10 cellular contexts compared by ENCODE assay signal in genomic region chr3:138578141-138578540, GRCh38. TPM values are rescaled to one million over a fixed set of nuclear protein-coding genes. Genes with fewer than 3 reads are reported as not detected.
DNase-seq lines count a peak whose midpoint lies in the region; ATAC-seq lines count a peak whose summit lies in the region.
"Had no signal": no experiment of that assay in that cellular context is flagged by ENCODE, and none has a peak within 500 bp of the region (broad histone marks: within the 10 kb centered on the region; RNA-seq: fewer than 3 reads in every experiment).

No MANE protein-coding gene starts in this region.

- peaks cover 24% of the 10 kb centered on the region for H3K4me1 Mint-ChIP-seq in activated CD4-positive, alpha-beta T cell treated with anti-CD3 and anti-CD28 coated beads for 36 hours
- peaks cover 31% of the 10 kb centered on the region for H3K4me1 Mint-ChIP-seq in stimulated activated memory B cell treated with anti-CD40 and anti-IgM and Interleukin-4, amounts not matched to agents 10 μg/mL and 1 μg/mL and 100 μg/mL, for 72 hours

- no peak overlapping the region for H3K27ac Mint-ChIP-seq in activated CD4-positive, alpha-beta T cell treated with anti-CD3 and anti-CD28 coated beads for 36 hours
- no peak overlapping the region for H3K27ac Mint-ChIP-seq in stimulated activated memory B cell treated with anti-CD40 and anti-IgM and Interleukin-4, amounts not matched to agents 10 μg/mL and 1 μg/mL and 100 μg/mL, for 72 hours

- POLR2A ChIA-PET in activated CD4-positive, alpha-beta T cell treated with anti-CD3 and anti-CD28 coated beads for 36 hours (lab: Charles Lee) = no interaction called here

- CTCF ChIA-PET in activated CD4-positive, alpha-beta T cell treated with anti-CD3 and anti-CD28 coated beads for 36 hours (lab: Charles Lee) = no interaction called here

- H3K36me3 Mint-ChIP-seq in activated CD4-positive, alpha-beta T cell treated with anti-CD3 and anti-CD28 coated beads for 36 hours (ENCODE audit: low read depth) = peaks cover 24% of the 10 kb centered on the region
- H3K36me3 Mint-ChIP-seq in stimulated activated memory B cell treated with anti-CD40 and anti-IgM and Interleukin-4, amounts not matched to agents 10 μg/mL and 1 μg/mL and 100 μg/mL, for 72 hours = peaks cover 40% of the 10 kb centered on the region

- intact Hi-C loops in activated CD4-positive, alpha-beta T cell treated with anti-CD3 and anti-CD28 coated beads for 36 hours (cut with DNase I, micrococcal nuclease) = no loop called here

- H3K9me3 ChIP-seq in KOPT-K1 (ENCODE audit: insufficient read depth, low read length, poor library complexity, severe bottlenecking) = peaks cover 11% of the 10 kb centered on the region
- H3K9me3 ChIP-seq: adrenal gland had no signal

- H3K27me3 Mint-ChIP-seq in activated CD4-positive, alpha-beta T cell treated with anti-CD3 and anti-CD28 coated beads for 36 hours = no peaks in the 10 kb centered on the region
- H3K27me3 Mint-ChIP-seq in stimulated activated memory B cell treated with anti-CD40 and anti-IgM and Interleukin-4, amounts not matched to agents 10 μg/mL and 1 μg/mL and 100 μg/mL, for 72 hours = no peaks in the 10 kb centered on the region

- ATAC-seq in activated CD4-positive, alpha-beta T cell treated with anti-CD3 and anti-CD28 coated beads for 36 hours = peak; percentile 65
- peak; percentile 79 for ATAC-seq in HG02610 (IDR thresholded peaks at IDR 0.05; ENCODE audit: unreplicated experiment)
- peak; percentile 94 for ATAC-seq in stimulated activated memory B cell treated with anti-CD40 and anti-IgM and Interleukin-4, amounts not matched to agents 10 μg/mL and 1 μg/mL and 100 μg/mL, for 72 hours

- no peak for DNase-seq in activated CD4-positive, alpha-beta T cell treated with anti-CD3 and anti-CD28 coated beads for 36 hours
- DNase-seq in activated CD4-positive, alpha-beta T cell treated with anti-CD3 and anti-CD28 coated beads for 1 hour = no peak
- DNase-seq in DMS153 treated with DMSO at 0.1 percent for 48 hours (lab: John Stamatoyannopoulos, UW; ENCODE audit: unreplicated experiment) (no peak), DMS53 treated with DMSO at 0.1 percent for 48 hours (lab: John Stamatoyannopoulos, UW; ENCODE audit: unreplicated experiment) (no peak), NK-92 (lab: John Stamatoyannopoulos, UW; ENCODE audit: unreplicated experiment) (no peak)
- DNase-seq: adrenal gland, MV-4-11 had no signal

- H3K27ac ChIP-seq in KOPT-K1 (ENCODE audit: low read depth, low read length, poor library complexity, severe bottlenecking) = peak overlapping the region; percentile 92
- H3K27ac ChIP-seq: adrenal gland had no signal

- no peak overlapping the region for H3K4me3 Mint-ChIP-seq in activated CD4-positive, alpha-beta T cell treated with anti-CD3 and anti-CD28 coated beads for 36 hours
- H3K4me3 Mint-ChIP-seq in stimulated activated memory B cell treated with anti-CD40 and anti-IgM and Interleukin-4, amounts not matched to agents 10 μg/mL and 1 μg/mL and 100 μg/mL, for 72 hours = no peak overlapping the region

- H3K9me3 Mint-ChIP-seq in activated CD4-positive, alpha-beta T cell treated with anti-CD3 and anti-CD28 coated beads for 36 hours (ENCODE audit: low read depth) = peaks cover 9% of the 10 kb centered on the region
- H3K9me3 Mint-ChIP-seq in stimulated activated memory B cell treated with anti-CD40 and anti-IgM and Interleukin-4, amounts not matched to agents 10 μg/mL and 1 μg/mL and 100 μg/mL, for 72 hours = peaks cover 3% of the 10 kb centered on the region

- peaks cover 11% of the 10 kb centered on the region; the same call in 1 of the 2 replicates for H3K36me3 ChIP-seq in KOPT-K1 (ENCODE audit: insufficient read depth, low read length)
- H3K36me3 ChIP-seq: adrenal gland had no signal

RNA-seq across cellular contexts. Expression of gene CEP70, which starts 15.9 kb away (rescaled TPM):
- total RNA-seq in activated CD4-positive, alpha-beta T cell treated with anti-CD3 and anti-CD28 coated beads for 36 hours = 10 to 100 TPM in 1 of 2 experiments, 1 to 10 TPM in 1; 9.3 to 11.4 TPM

RNA-seq across cellular contexts. Expression of gene FAIM, which starts 30.4 kb away (rescaled TPM):
- 1 to 10 TPM; 2.6 to 4.0 TPM for total RNA-seq in activated CD4-positive, alpha-beta T cell treated with anti-CD3 and anti-CD28 coated beads for 36 hours
